Comparison of ENCODE assay signal across 9 cellular contexts in genomic region chr1:175193339-175193950, GRCh38. TPM values are rescaled to one million over a fixed set of nuclear protein-coding genes. Genes with fewer than 3 reads are reported as not detected.
A peak's percentile ranks its signal among the peaks of the same experiment; 100 is the strongest.
DNase-seq lines count a peak whose midpoint lies in the region; ATAC-seq and TF ChIP-seq lines count a peak whose summit lies in the region.
"Had no signal": no experiment of that assay in that cellular context is flagged by ENCODE, and none has a peak within 500 bp of the region (broad histone marks: within the 10 kb centered on the region; RNA-seq: fewer than 3 reads in every experiment).

No MANE protein-coding gene starts in this region.

- no peaks in the 10 kb centered on the region for H3K27me3 ChIP-seq in SU-DHL-6 (ENCODE audit: low read length)
- no peaks in the 10 kb centered on the region for H3K27me3 ChIP-seq in rectal smooth muscle tissue (ENCODE audit: control insufficient read depth, insufficient read depth, low read length)

- H3K36me3 ChIP-seq in SU-DHL-6 (ENCODE audit: low read length) (no peaks in the 10 kb centered on the region), rectal smooth muscle tissue (ENCODE audit: control insufficient read depth, insufficient read depth, low read length) (no peaks in the 10 kb centered on the region)

- H3K27ac ChIP-seq in SU-DHL-6 (ENCODE audit: low read depth, low read length) (no peak overlapping the region), rectal smooth muscle tissue (ENCODE audit: low read depth, low read length) (peak overlapping the region; percentile 56)
- H3K27ac ChIP-seq: HL-60 had no signal

- H3K9ac ChIP-seq in SU-DHL-6 (ENCODE audit: low read length) (peak overlapping the region; percentile 77), rectal smooth muscle tissue (ENCODE audit: low read length) (no peak overlapping the region)

- no peaks in the 10 kb centered on the region for H3K9me2 ChIP-seq in SU-DHL-6 (replicated peaks; ENCODE audit: insufficient read depth, low read length)

- H3K4me3 ChIP-seq in GM12875 (ENCODE audit: low read depth, low read length) (peak overlapping the region; percentile 58), SU-DHL-6 (ENCODE audit: insufficient read depth, low read length, poor library complexity, severe bottlenecking) (peak overlapping the region; percentile 98), fibroblast of the aortic adventitia (ENCODE audit: low read depth, low read length) (peak overlapping the region; percentile 61), rectal smooth muscle tissue (ENCODE audit: low read length) (peak overlapping the region; percentile 91)

- H3K4me2 ChIP-seq in SU-DHL-6 (ENCODE audit: low read depth, low read length, poor library complexity, severe bottlenecking): peak overlapping the region; percentile 88

- H3K9me3 ChIP-seq in SU-DHL-6 (ENCODE audit: insufficient read depth, low read length): no peaks in the 10 kb centered on the region

- TF ChIP-seq CTCF in GM12875 (IDR thresholded peaks at IDR 0.05; ENCODE audit: borderline replicate concordance, insufficient read depth, low read depth, low read length): no peak
- no peak for TF ChIP-seq CTCF in SU-DHL-6 (IDR thresholded peaks at IDR 0.05; ENCODE audit: insufficient read depth, low read length, poor library complexity, severe bottlenecking)
- TF ChIP-seq CTCF in fibroblast of the aortic adventitia (IDR thresholded peaks at IDR 0.05; ENCODE audit: insufficient read depth, low read length): no peak

- DNase-seq in fibroblast of the aortic adventitia (ENCODE audit: low read depth): no peak
- no peak for DNase-seq in kidney glomerular epithelial cell (lab: John Stamatoyannopoulos, UW)
- no peak for DNase-seq in cerebellar nuclear complex (lab: John Stamatoyannopoulos, UW)

- H3K4me1 ChIP-seq in rectal smooth muscle tissue (ENCODE audit: control insufficient read depth, insufficient read depth, low read length): peaks cover 5% of the 10 kb centered on the region

- ATAC-seq in HG03354 (IDR thresholded peaks at IDR 0.05; ENCODE audit: poor library complexity, severe bottlenecking, unreplicated experiment) (no peak), GM19328 (IDR thresholded peaks at IDR 0.05; ENCODE audit: unreplicated experiment) (no peak)

- H3K79me2 ChIP-seq in SU-DHL-6 (ENCODE audit: insufficient read depth, low read length): peaks cover 22% of the 10 kb centered on the region

- no peaks in the 10 kb centered on the region for H4K20me1 ChIP-seq in SU-DHL-6 (ENCODE audit: low read depth, low read length)

- H3F3A ChIP-seq in SU-DHL-6 (ENCODE audit: insufficient read depth): peaks cover 6% of the 10 kb centered on the region

- H2AFZ ChIP-seq in SU-DHL-6 (ENCODE audit: low read depth, low read length, severe bottlenecking): peak overlapping the region; percentile 82

RNA-seq across cellular contexts. Expression of gene KIAA0040, which starts 0.9 kb away (rescaled TPM):
- 0.33 and 0.99 TPM in 2 replicates for total RNA-seq in fibroblast of the aortic adventitia (ENCODE audit: low replicate concordance)
